23 cellular contexts compared by ENCODE assay signal in the genomic region with DNA sequence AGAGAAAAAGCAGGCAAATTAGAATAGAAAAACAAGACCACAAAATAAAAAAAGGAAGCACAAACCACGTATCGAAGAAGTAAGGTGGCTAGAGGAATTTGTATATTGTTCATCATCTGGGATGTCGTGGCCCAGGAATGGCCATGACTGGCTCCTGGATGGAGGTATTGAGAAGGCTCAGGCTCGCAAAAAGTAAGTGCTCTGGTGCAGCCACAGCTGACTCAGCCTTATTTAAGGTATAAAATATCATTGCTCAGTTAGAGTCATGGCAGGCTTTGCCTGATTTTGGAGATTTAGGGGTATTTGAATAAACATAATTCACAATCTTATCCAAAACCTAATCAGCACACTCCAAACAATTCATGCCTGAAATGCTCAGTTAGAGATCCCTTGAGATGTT.
DNase-seq lines count a peak whose midpoint lies in the region; ATAC-seq, FAIRE-seq and TF ChIP-seq lines count a peak whose summit lies in the region.
"Had no signal": no experiment of that assay in that cellular context is flagged by ENCODE, and none has a peak within 500 bp of the region (broad histone marks: within the 10 kb centered on the region; RNA-seq: fewer than 3 reads in every experiment).

No MANE protein-coding gene starts in this region.

- TF ChIP-seq CTCF in GM23338 (conservative IDR thresholded peaks at IDR 0.05; ENCODE audit: low read depth in 2 of 2) (no peak), K562 (IDR thresholded peaks at IDR 0.05 in 2 of 3, conservative IDR thresholded peaks at IDR 0.05 in 1 of 3; ENCODE audit: insufficient read depth in 2 of 3, low read depth in 1 of 3, low read length in 3 of 3) (no peak), mammary epithelial cell (conservative IDR thresholded peaks at IDR 0.05 in 1 of 2, IDR thresholded peaks at IDR 0.05 in 1 of 2; ENCODE audit: extremely low read depth in 1 of 2, insufficient read depth in 1 of 2, low read depth in 1 of 2, low read length in 2 of 2) (no peak), adrenal gland (IDR thresholded peaks at IDR 0.05) (no peak)
- no peak for TF ChIP-seq CTCF in CD8-positive, alpha-beta T cell (IDR thresholded peaks at IDR 0.05)

- in situ Hi-C loops in K562 (cut with MboI) (no loop called here), mammary epithelial cell (cut with MboI; ENCODE audit: low sequenced_read_pairs in 2 of 2) (no loop called here)

- H3K27me3 ChIP-seq in GM23338 (ENCODE audit: insufficient read depth), result no peaks in the 10 kb centered on the region
- no peaks in the 10 kb centered on the region for H3K27me3 ChIP-seq in HUES64 (ENCODE audit: insufficient read depth, low read length)
- H3K27me3 ChIP-seq in K562 (ENCODE audit: control insufficient read depth in 2 of 2, insufficient read depth in 2 of 2, low read length in 2 of 2), result no peaks in the 10 kb centered on the region
- no peaks in the 10 kb centered on the region for H3K27me3 ChIP-seq in mesendoderm (ENCODE audit: insufficient read depth, low read length, poor library complexity)
- peaks cover 2% of the 10 kb centered on the region for H3K27me3 ChIP-seq in mammary epithelial cell (ENCODE audit: insufficient read depth, low read length)
- H3K27me3 ChIP-seq in adrenal gland, result no peaks in the 10 kb centered on the region
- H3K27me3 ChIP-seq in CD8-positive, alpha-beta T cell (ENCODE audit: insufficient read depth, low read length), result no peaks in the 10 kb centered on the region
- H3K27me3 ChIP-seq: BLaER1 had no signal

- H2BK5ac ChIP-seq in mesendoderm (ENCODE audit: low read length), result no peak overlapping the region

- ATAC-seq in GM23338 (peak; percentile 49; the same call in 2 of the 3 replicates), K562 (no peak)
- ATAC-seq in CD8-positive, alpha-beta T cell, result no peak
- ATAC-seq: GM12878 had no signal

- peak overlapping the region; percentile 30 for H2AFZ ChIP-seq in GM23338
- H2AFZ ChIP-seq in K562 (ENCODE audit: low read depth, low read length), result no peak overlapping the region
- no peak overlapping the region for H2AFZ ChIP-seq in mammary epithelial cell (ENCODE audit: low read depth, low read length)

- no peak for TF ChIP-seq RAD21 in K562 (CRISPR knock-in tag; conservative IDR thresholded peaks at IDR 0.05 in 1 of 2, IDR thresholded peaks at IDR 0.05 in 1 of 2)

- H3K9me1 ChIP-seq in K562 (ENCODE audit: control insufficient read depth, insufficient read depth, low read length), result no peaks in the 10 kb centered on the region

- 68% methylated on average over 4 of the region's 4 CpGs for whole genome bisulfite sequencing in HUES64
- WGBS in K562 (ENCODE audit: insufficient coverage, low coverage, missing lambda C conversion rate), result 0% methylated on average over 4 of the region's 4 CpGs
- no CpG with 5 or more reads among the region's 4 CpGs for WGBS in mesendoderm (ENCODE audit: extremely low coverage, insufficient coverage, low lambda C conversion rate)
- WGBS in mammary epithelial cell (ENCODE audit: low coverage, missing lambda C conversion rate), result 82% methylated on average over 4 of the region's 4 CpGs
- 73 to 81% (median 78%) methylated on average over 4 of the region's 4 CpGs for WGBS in adrenal gland, 4 donors

- H2BK120ac ChIP-seq in mesendoderm (ENCODE audit: low read depth, low read length), result no peak overlapping the region

- H3K4me3 ChIP-seq in GM23338 (no peak overlapping the region), HUES64 (ENCODE audit: low read length) (no peak overlapping the region), K562 (no peak overlapping the region), mesendoderm (ENCODE audit: low read length) (no peak overlapping the region), mammary epithelial cell (replicated peaks in 1 of 3; ENCODE audit: insufficient read depth in 1 of 3, low read depth in 2 of 3, low read length in 3 of 3) (no peak overlapping the region), adrenal gland (no peak overlapping the region)
- H3K4me3 ChIP-seq in CD8-positive, alpha-beta T cell (ENCODE audit: low read depth, low read length), result no peak overlapping the region
- H3K4me3 ChIP-seq: BLaER1, GM12878 had no signal

- TF ChIP-seq EP300 in K562 (IDR thresholded peaks at IDR 0.05; ENCODE audit: low read length), result no peak

- no peaks in the 10 kb centered on the region for H3K79me1 ChIP-seq in mesendoderm (ENCODE audit: low read length)

- no peak for TF ChIP-seq POLR2A in K562 (conservative IDR thresholded peaks at IDR 0.05)
- TF ChIP-seq POLR2A in adrenal gland (IDR thresholded peaks at IDR 0.05), result no peak

- H3K36me3 ChIP-seq in GM23338 (ENCODE audit: insufficient read depth), result no peaks in the 10 kb centered on the region
- no peaks in the 10 kb centered on the region for H3K36me3 ChIP-seq in HUES64 (ENCODE audit: insufficient read depth, low read length)
- H3K36me3 ChIP-seq in K562 (ENCODE audit: control insufficient read depth, insufficient read depth, low read length), result no peaks in the 10 kb centered on the region
- H3K36me3 ChIP-seq in mesendoderm (ENCODE audit: control insufficient read depth, insufficient read depth, low read length), result no peaks in the 10 kb centered on the region
- no peaks in the 10 kb centered on the region for H3K36me3 ChIP-seq in mammary epithelial cell (ENCODE audit: insufficient read depth, low read length)
- H3K36me3 ChIP-seq in adrenal gland (replicated peaks in 1 of 2), result no peaks in the 10 kb centered on the region
- H3K36me3 ChIP-seq in CD8-positive, alpha-beta T cell (ENCODE audit: insufficient read depth, low read length), result no peaks in the 10 kb centered on the region
- H3K36me3 ChIP-seq: BLaER1 had no signal

- H3K27ac Mint-ChIP-seq in GM23338, result peak overlapping the region; percentile 85; the same call in 1 of the 2 replicates
- no peak overlapping the region for H3K27ac Mint-ChIP-seq in CD8-positive, alpha-beta T cell
- H3K27ac Mint-ChIP-seq: B cell; CD4-positive, CD25-positive, alpha-beta regulatory T cell; CD8-positive, alpha-beta memory T cell had no signal

- peaks cover 17% of the 10 kb centered on the region for H3K4me1 Mint-ChIP-seq in GM23338
- no peaks in the 10 kb centered on the region for H3K4me1 Mint-ChIP-seq in CD8-positive, alpha-beta T cell (ENCODE audit: low read depth)
- H3K4me1 Mint-ChIP-seq: B cell; CD4-positive, CD25-positive, alpha-beta regulatory T cell; CD8-positive, alpha-beta memory T cell had no signal

- intact Hi-C loops in K562 (cut with micrococcal nuclease), result no loop called here
- intact Hi-C loops in mammary epithelial cell (cut with micrococcal nuclease), result no loop called here
- intact Hi-C loops in adrenal gland (cut with DNase I), result no loop called here
- intact Hi-C loops in CD8-positive, alpha-beta T cell (cut with DNase I, micrococcal nuclease), result no loop called here

- peaks cover 21% of the 10 kb centered on the region for H3K9me3 Mint-ChIP-seq in GM23338
- H3K9me3 Mint-ChIP-seq in CD8-positive, alpha-beta T cell, result no peaks in the 10 kb centered on the region
- H3K9me3 Mint-ChIP-seq: CD8-positive, alpha-beta memory T cell had no signal

- no peaks in the 10 kb centered on the region for H4K20me1 ChIP-seq in GM23338 (replicated peaks; ENCODE audit: insufficient read depth)
- H4K20me1 ChIP-seq in K562 (replicated peaks; ENCODE audit: control insufficient read depth, insufficient read depth, low read length), result no peaks in the 10 kb centered on the region
- H4K20me1 ChIP-seq in mammary epithelial cell (ENCODE audit: insufficient read depth, low read length), result no peaks in the 10 kb centered on the region
- H4K20me1 ChIP-seq: BLaER1 had no signal

- BruUV-seq in K562 (replicated peaks; lab: Mats Ljungman, UMichigan) (no TSS peak), mammary epithelial cell (replicated peaks; lab: Mats Ljungman, UMichigan) (no TSS peak)

- H3K4me2 ChIP-seq in GM23338 (peak overlapping the region; percentile 45), K562 (ENCODE audit: insufficient read depth, low read length) (no peak overlapping the region), mesendoderm (ENCODE audit: low read length) (no peak overlapping the region), mammary epithelial cell (ENCODE audit: insufficient read depth, low read depth, low read length) (no peak overlapping the region)
- H3K4me2 ChIP-seq: BLaER1 had no signal

- H3K79me2 ChIP-seq in GM23338 (replicated peaks; ENCODE audit: insufficient read depth), result no peaks in the 10 kb centered on the region
- no peaks in the 10 kb centered on the region for H3K79me2 ChIP-seq in K562 (ENCODE audit: control insufficient read depth, insufficient read depth, low read length)
- no peaks in the 10 kb centered on the region for H3K79me2 ChIP-seq in mesendoderm (ENCODE audit: control insufficient read depth, insufficient read depth, low read length)
- no peaks in the 10 kb centered on the region for H3K79me2 ChIP-seq in mammary epithelial cell (ENCODE audit: insufficient read depth, low read length)

- no peak overlapping the region for H3K56ac ChIP-seq in mesendoderm (ENCODE audit: low read length)

- no peak overlapping the region for H3K4ac ChIP-seq in mesendoderm (ENCODE audit: low read depth, low read length)

- no peak for FAIRE-seq in K562 (lab: Jason Lieb, UNC)
- FAIRE-seq: D721Med, GM12878, GM19239 had no signal

- DNase-seq in GM23338 (ENCODE audit: low spot score) (peak; percentile 12), K562 (ENCODE audit: extremely low read depth in 1 of 4, low spot score in 3 of 4) (no peak), mesendoderm (peak; percentile 49), mammary epithelial cell (no peak), adrenal gland (no peak), midbrain (lab: John Stamatoyannopoulos, UW) (no peak)
- no peak for DNase-seq in CD8-positive, alpha-beta T cell
- DNase-seq: CD4-positive, CD25-positive, alpha-beta regulatory T cell; CD8-positive, alpha-beta memory T cell; DMS 273 treated with DMSO at 0.1 percent for 48 hours; DMS79; EL; GDM1; GOT3; H7; HCEC 1CT had no signal

- no peak overlapping the region for H2AK5ac ChIP-seq in mesendoderm (ENCODE audit: low read length)

- H3K4me1 ChIP-seq in GM23338 (ENCODE audit: insufficient read depth), result peaks cover 16% of the 10 kb centered on the region
- peaks cover 8% of the 10 kb centered on the region for H3K4me1 ChIP-seq in HUES64 (ENCODE audit: insufficient read depth, low read length)
- no peaks in the 10 kb centered on the region for H3K4me1 ChIP-seq in K562 (replicated peaks in 1 of 2; ENCODE audit: control insufficient read depth in 2 of 2, insufficient read depth in 2 of 2, low read length in 2 of 2)
- no peaks in the 10 kb centered on the region for H3K4me1 ChIP-seq in mesendoderm (ENCODE audit: control insufficient read depth, low read depth, low read length)
- no peaks in the 10 kb centered on the region for H3K4me1 ChIP-seq in mammary epithelial cell (ENCODE audit: insufficient read depth, low read length)
- H3K4me1 ChIP-seq in adrenal gland (replicated peaks in 1 of 2), result no peaks in the 10 kb centered on the region
- no peaks in the 10 kb centered on the region for H3K4me1 ChIP-seq in CD8-positive, alpha-beta T cell (ENCODE audit: insufficient read depth, low read length)
- H3K4me1 ChIP-seq: BLaER1 had no signal

- H2BK15ac ChIP-seq in mesendoderm (replicated peaks; ENCODE audit: low read depth), result no peak overlapping the region

- CTCF ChIA-PET in K562 (lab: Yijun Ruan, JAX; ENCODE audit: low intra/inter-chr PET ratio) (no interaction called here), mammary epithelial cell (lab: Charles Lee; ENCODE audit: low non-redundant PET) (interaction anchor here (0.6 kb wide), 1 partner anchor 1553 kb away, joined by 4 read pairs; no protein-coding TSS in a partner anchor)
- CTCF ChIA-PET in CD8-positive, alpha-beta T cell (lab: Charles Lee), result no interaction called here

- H3K4me3 Mint-ChIP-seq in GM23338, result no peak overlapping the region
- H3K4me3 Mint-ChIP-seq in CD8-positive, alpha-beta T cell, result no peak overlapping the region
- H3K4me3 Mint-ChIP-seq: B cell; CD4-positive, CD25-positive, alpha-beta regulatory T cell; CD8-positive, alpha-beta memory T cell had no signal

- peak overlapping the region; percentile 7 for H3K18ac ChIP-seq in mesendoderm (ENCODE audit: low read length)

- POLR2A ChIA-PET in K562 (lab: Yijun Ruan, JAX), result interaction anchor here (1.1 kb wide), 1 partner anchor 11 kb away, joined by 3 read pairs; no protein-coding TSS in a partner anchor
- POLR2A ChIA-PET in CD8-positive, alpha-beta T cell (lab: Charles Lee), result interaction anchor here (0.7 kb wide), 1 partner anchor 140 kb away, joined by 3 read pairs; no protein-coding TSS in a partner anchor

- dilution Hi-C loops in mammary epithelial cell (cut with HindIII; ENCODE audit: low sequenced_read_pairs), result no loop called here

- no peak overlapping the region for H3K23ac ChIP-seq in mesendoderm (ENCODE audit: low read length)

- no peak overlapping the region for H4K8ac ChIP-seq in mesendoderm (ENCODE audit: low read depth, low read length)

- no peaks in the 10 kb centered on the region for H3K9me2 ChIP-seq in GM23338 (ENCODE audit: insufficient read depth)

- no peaks in the 10 kb centered on the region for H3F3A ChIP-seq in GM23338 (replicated peaks; ENCODE audit: low read depth)

- H3K9me3 ChIP-seq in HUES64 (ENCODE audit: insufficient read depth, low read depth, low read length), result 0 out of 2 replicates have a peak, but pooled peaks cover 2% of the 10 kb centered on the region
- H3K9me3 ChIP-seq in K562 (replicated peaks; ENCODE audit: control insufficient read depth, insufficient read depth, low read depth, low read length), result no peaks in the 10 kb centered on the region
- H3K9me3 ChIP-seq in mammary epithelial cell (replicated peaks; ENCODE audit: insufficient read depth, low read length), result no peaks in the 10 kb centered on the region
- H3K9me3 ChIP-seq in adrenal gland (replicated peaks in 1 of 3), result no peaks in the 10 kb centered on the region
- no peaks in the 10 kb centered on the region for H3K9me3 ChIP-seq in CD8-positive, alpha-beta T cell (ENCODE audit: low read length)
- H3K9me3 ChIP-seq: BLaER1 had no signal

- H3K27me3 Mint-ChIP-seq in GM23338 (ENCODE audit: insufficient read depth, low read depth, poor library complexity), result peaks cover 2% of the 10 kb centered on the region
- peaks cover 3% of the 10 kb centered on the region for H3K27me3 Mint-ChIP-seq in CD8-positive, alpha-beta T cell (ENCODE audit: low read depth)
- H3K27me3 Mint-ChIP-seq: CD4-positive, CD25-positive, alpha-beta regulatory T cell had no signal

- H3K36me3 Mint-ChIP-seq in GM23338 (ENCODE audit: low read depth), result peaks cover 20% of the 10 kb centered on the region
- no peaks in the 10 kb centered on the region for H3K36me3 Mint-ChIP-seq in CD8-positive, alpha-beta T cell
- H3K36me3 Mint-ChIP-seq: CD4-positive, CD25-positive, alpha-beta regulatory T cell; CD8-positive, alpha-beta memory T cell had no signal

- no peak overlapping the region for H4K5ac ChIP-seq in mesendoderm (ENCODE audit: low read length)

- peak overlapping the region; percentile 66 for H3K27ac ChIP-seq in GM23338 (ENCODE audit: low read depth)
- peak overlapping the region; percentile 52 for H3K27ac ChIP-seq in HUES64 (ENCODE audit: low read depth, low read length)
- no peak overlapping the region for H3K27ac ChIP-seq in K562 (ENCODE audit: extremely low read depth, low read depth, low read length)
- H3K27ac ChIP-seq in mesendoderm (ENCODE audit: low read depth, low read length), result no peak overlapping the region
- no peak overlapping the region for H3K27ac ChIP-seq in mammary epithelial cell (ENCODE audit: insufficient read depth, low read depth, low read length)
- H3K27ac ChIP-seq in adrenal gland, result no peak overlapping the region
- H3K27ac ChIP-seq in CD8-positive, alpha-beta T cell (ENCODE audit: low read depth, low read length), result no peak overlapping the region
- H3K27ac ChIP-seq: BLaER1, C4-2B had no signal

- 0 out of 2 replicates have a peak overlapping the region, but pooled peaks have one; percentile 5 for H3K9ac ChIP-seq in HUES64 (ENCODE audit: low read depth, low read length)
- no peak overlapping the region for H3K9ac ChIP-seq in K562 (ENCODE audit: insufficient read depth in 1 of 2, low read depth in 2 of 2, low read length in 2 of 2)
- no peak overlapping the region for H3K9ac ChIP-seq in mesendoderm (ENCODE audit: low read length)
- no peak overlapping the region for H3K9ac ChIP-seq in mammary epithelial cell (ENCODE audit: insufficient read depth, low read length)
- H3K9ac ChIP-seq: BLaER1 had no signal

Comparison
In these comparisons a context has a peak if more than half of its experiments do, and no peak if none do; other contexts are left out.
1. DNase-seq: peak in GM23338 (single experiment) and mesendoderm (single experiment); none in K562 (0 of 4), mammary epithelial cell (single experiment), adrenal gland (0 of 7), midbrain (single experiment) and CD8-positive, alpha-beta T cell (0 of 7).
2. H3K27ac ChIP-seq: peak in GM23338 (single experiment) and HUES64 (single experiment); none in K562 (single experiment), mesendoderm (single experiment), mammary epithelial cell (single experiment), adrenal gland (0 of 5) and CD8-positive, alpha-beta T cell (single experiment).